18 cellular contexts compared by ENCODE assay signal in genomic region chr4:168432419-168433146, GRCh38. TPM values are rescaled to one million over a fixed set of nuclear protein-coding genes. Genes with fewer than 3 reads are reported as not detected.
DNase-seq lines count a peak whose midpoint lies in the region; ATAC-seq, FAIRE-seq and TF ChIP-seq lines count a peak whose summit lies in the region.
"Had no signal": no experiment of that assay in that cellular context is flagged by ENCODE, and none has a peak within 500 bp of the region (broad histone marks: within the 10 kb centered on the region; RNA-seq: fewer than 3 reads in every experiment).

No MANE protein-coding gene starts in this region.

- peak; percentile 34 for TF ChIP-seq EP300 in neural cell (conservative IDR thresholded peaks at IDR 0.05; ENCODE audit: poor library complexity, severe bottlenecking)
- TF ChIP-seq EP300 in SK-N-SH (IDR thresholded peaks at IDR 0.05; ENCODE audit: borderline replicate concordance in 1 of 2, low read depth in 1 of 2, low read length in 1 of 2) = no peak

- H3K9me3 ChIP-seq in HEK293 (ENCODE audit: control insufficient read depth, insufficient read depth, low read depth, low read length) (no peaks in the 10 kb centered on the region), neural cell (ENCODE audit: low read length) (no peaks in the 10 kb centered on the region), SK-N-SH (no peaks in the 10 kb centered on the region)

- TF ChIP-seq RAD21 in neural cell (conservative IDR thresholded peaks at IDR 0.05) = no peak
- TF ChIP-seq RAD21 in SK-N-SH (IDR thresholded peaks at IDR 0.05; ENCODE audit: low read length) = no peak

- DNase-seq in NCI-H2171 treated with DMSO at 0.1 percent for 48 hours (lab: John Stamatoyannopoulos, UW) (peak; percentile 21), bronchial epithelial cell (ENCODE audit: low read depth) (peak; percentile 63), SK-N-SH (no peak), NK-92 (lab: John Stamatoyannopoulos, UW; ENCODE audit: unreplicated experiment) (no peak)
- DNase-seq: GOT3, KBM-7, NCI-H1105 treated with DMSO at 0.1 percent for 48 hours, NCI-H1694 treated with DMSO at 0.1 percent for 48 hours, NCI-H2107, NCI-H748 treated with DMSO at 0.1 percent for 48 hours, RPMI8226, SHP77 treated with DMSO at 0.1 percent for 48 hours, T-cell had no signal

- TF ChIP-seq CTCF in HEK293 (tag by site-specific recombination; IDR thresholded peaks at IDR 0.05) = no peak
- no peak for TF ChIP-seq CTCF in bronchial epithelial cell (IDR thresholded peaks at IDR 0.05; ENCODE audit: insufficient read depth, low read length, severe bottlenecking)
- no peak for TF ChIP-seq CTCF in neural cell (IDR thresholded peaks at IDR 0.05; ENCODE audit: poor library complexity, severe bottlenecking)
- TF ChIP-seq CTCF in SK-N-SH (IDR thresholded peaks at IDR 0.05) = no peak

- H3F3A ChIP-seq in neural cell (ENCODE audit: insufficient read depth, low read length, poor library complexity, severe bottlenecking) (no peaks in the 10 kb centered on the region), SK-N-SH (replicated peaks; ENCODE audit: insufficient read depth) (peaks cover 10% of the 10 kb centered on the region)

- no peak for FAIRE-seq in bronchial epithelial cell (lab: Jason Lieb, UNC)
- FAIRE-seq: GM12878 had no signal

- H2AFZ ChIP-seq in neural cell (ENCODE audit: low read depth, low read length) (no peak overlapping the region), SK-N-SH (ENCODE audit: low read depth) (no peak overlapping the region)

- H3K79me2 ChIP-seq in neural cell (replicated peaks; ENCODE audit: insufficient read depth, low read length) = no peaks in the 10 kb centered on the region
- H3K79me2 ChIP-seq in SK-N-SH (ENCODE audit: insufficient read depth) = no peaks in the 10 kb centered on the region

- H3K9ac ChIP-seq in neural cell (ENCODE audit: low read length) (no peak overlapping the region), SK-N-SH (no peak overlapping the region)

- H3K4me3 ChIP-seq in HEK293 (ENCODE audit: low read depth, low read length) (no peak overlapping the region), bronchial epithelial cell (ENCODE audit: low read depth, low read length) (no peak overlapping the region), neural cell (ENCODE audit: low read length) (no peak overlapping the region), SK-N-SH (ENCODE audit: low read depth in 2 of 2, low read length in 1 of 2) (no peak overlapping the region)
- H3K4me3 ChIP-seq: GM12878 had no signal

- no peaks in the 10 kb centered on the region for H3K36me3 ChIP-seq in HEK293 (ENCODE audit: control insufficient read depth in 2 of 2, insufficient read depth in 1 of 2, low read length in 2 of 2)
- H3K36me3 ChIP-seq in bronchial epithelial cell (ENCODE audit: control insufficient read depth, insufficient read depth, low read length) = no peaks in the 10 kb centered on the region
- H3K36me3 ChIP-seq in neural cell (ENCODE audit: insufficient read depth, low read length) = no peaks in the 10 kb centered on the region
- peaks cover 13 to 36% of the 10 kb centered on the region in 2 experiments for H3K36me3 ChIP-seq in SK-N-SH (replicated peaks in 1 of 2; ENCODE audit: control insufficient read depth in 1 of 2, insufficient read depth in 2 of 2, low read length in 1 of 2)

- H3K27ac ChIP-seq in HEK293 (ENCODE audit: extremely low read depth, low read depth, low read length) (no peak overlapping the region), neural cell (ENCODE audit: low read length) (peak overlapping the region; percentile 50), SK-N-SH (ENCODE audit: low read depth in 2 of 2, low read length in 1 of 2) (peak overlapping the region in 1 of 2 experiments; percentile 15; a peak in 1 of 4 replicates)

- H3K4me2 ChIP-seq in neural cell (ENCODE audit: low read length) = no peak overlapping the region
- no peak overlapping the region for H3K4me2 ChIP-seq in SK-N-SH

- POLR2A ChIA-PET in HEK293 (lab: Yijun Ruan, JAX) (no interaction called here), SK-N-SH (lab: Yijun Ruan, JAX) (no interaction called here)

- WGBS in SK-N-SH (ENCODE audit: low lambda C conversion rate) = 84% methylated on average over 4 of the region's 4 CpGs

- CTCF ChIA-PET in HEK293 (lab: Yijun Ruan, JAX) = no interaction called here
- CTCF ChIA-PET in SK-N-SH (lab: Yijun Ruan, JAX) = no interaction called here

- H4K20me1 ChIP-seq in neural cell (ENCODE audit: insufficient read depth) (no peaks in the 10 kb centered on the region), SK-N-SH (ENCODE audit: insufficient read depth) (no peaks in the 10 kb centered on the region)

- H3K4me1 ChIP-seq in HEK293 (ENCODE audit: control insufficient read depth, insufficient read depth, low read length) (no peaks in the 10 kb centered on the region), SK-N-SH (ENCODE audit: control insufficient read depth in 1 of 2, insufficient read depth in 2 of 2, low read depth in 1 of 2, low read length in 1 of 2) (peaks cover 0 to 10% of the 10 kb centered on the region in 2 experiments; a peak in 1 of 4 replicates)

- no peak for ATAC-seq in GM21825 (IDR thresholded peaks at IDR 0.05; ENCODE audit: unreplicated experiment)
- ATAC-seq: GM12878, SK-N-SH treated with all-trans-retinoic acid at 6 μM for 48 hours, T-cell had no signal

- H3K9me2 ChIP-seq in neural cell (ENCODE audit: insufficient read depth, low read length) (no peaks in the 10 kb centered on the region), SK-N-SH (no peaks in the 10 kb centered on the region)

- no peaks in the 10 kb centered on the region for H3K27me3 ChIP-seq in bronchial epithelial cell (ENCODE audit: control insufficient read depth, insufficient read depth, low read length)
- H3K27me3 ChIP-seq in neural cell (ENCODE audit: insufficient read depth, low read depth, low read length) = no peaks in the 10 kb centered on the region
- no peaks in the 10 kb centered on the region for H3K27me3 ChIP-seq in SK-N-SH (ENCODE audit: insufficient read depth)

TF ChIP-seq in HEK293, 187 proteins besides CTCF, POLR2A, EP300 and RAD21:
- peak; percentile 67 for TF ChIP-seq PRDM6 (tag by site-specific recombination; IDR thresholded peaks at IDR 0.05)
- no peak for TF ChIP-seq WT1 (tag by site-specific recombination; IDR thresholded peaks at IDR 0.05)
- TF ChIP-seq ZNF335 (tag by site-specific recombination; conservative IDR thresholded peaks at IDR 0.05) = peak; percentile 62
- no peak for TF ChIP-seq ZNF571 (tag by site-specific recombination; IDR thresholded peaks at IDR 0.05)

TF ChIP-seq in neural cell, 6 proteins besides CTCF, POLR2A, EP300 and RAD21 (continues in another document):
- TF ChIP-seq TAF1 (IDR thresholded peaks at IDR 0.05; ENCODE audit: low read depth) = no peak
- TF ChIP-seq REST (IDR thresholded peaks at IDR 0.05; ENCODE audit: borderline replicate concordance) = no peak

TF ChIP-seq in SK-N-SH, 30 proteins besides CTCF, POLR2A, EP300 and RAD21 (continues in another document):
- TF ChIP-seq MAX (IDR thresholded peaks at IDR 0.05; ENCODE audit: low read depth) (no peak), TCF12 (IDR thresholded peaks at IDR 0.05) (no peak), SIN3A (IDR thresholded peaks at IDR 0.05; ENCODE audit: borderline replicate concordance, low read depth, low read length) (no peak), USF2 (IDR thresholded peaks at IDR 0.05; ENCODE audit: borderline replicate concordance, low read depth, low read length) (no peak), MEF2A (IDR thresholded peaks at IDR 0.05; ENCODE audit: borderline replicate concordance, low read depth) (no peak), MXI1 (IDR thresholded peaks at IDR 0.05; ENCODE audit: low read depth, low read length) (no peak), TAF1 (IDR thresholded peaks at IDR 0.05; ENCODE audit: borderline replicate concordance, low read depth, low read length) (no peak), FOXJ3 (CRISPR knock-in tag; IDR thresholded peaks at IDR 0.05) (no peak), ZBTB33 (IDR thresholded peaks at IDR 0.05; ENCODE audit: borderline replicate concordance, low read depth) (no peak), NRF1 (IDR thresholded peaks at IDR 0.05; ENCODE audit: low read depth, low read length) (no peak), GATA2 (CRISPR knock-in tag; IDR thresholded peaks at IDR 0.05) (no peak), NFIC (IDR thresholded peaks at IDR 0.05; ENCODE audit: borderline replicate concordance) (no peak), POLR2AphosphoS5 (IDR thresholded peaks at IDR 0.05; ENCODE audit: low read depth, low read length) (no peak), SMC3 (IDR thresholded peaks at IDR 0.05; ENCODE audit: low read depth, low read length) (no peak), EZH2phosphoT487 (IDR thresholded peaks at IDR 0.05; ENCODE audit: borderline replicate concordance, low read depth) (no peak), RCOR1 (IDR thresholded peaks at IDR 0.05; ENCODE audit: low read length) (no peak)

RNA-seq across cellular contexts. Expression of gene DDX60L, which starts 47.7 kb away (rescaled TPM):
- total RNA-seq in bronchial epithelial cell = 2.9 and 4.4 TPM in 2 replicates
- not detected in 2 replicates for polyA plus RNA-seq in neural cell
- not detected in 2 replicates for polyA minus RNA-seq in neural cell
- 5.6 and 7.1 TPM in 2 replicates for polyA plus RNA-seq in SK-N-SH (2012; rRNA removed)
- polyA plus RNA-seq in SK-N-SH (2012; cell fraction: cytosol; rRNA removed) = 6.1 and 6.6 TPM in 2 replicates
- 10.6 and 21.5 TPM in 2 replicates for polyA plus RNA-seq in SK-N-SH (2012; cell fraction: nucleus; rRNA removed)

Comparison
In these comparisons a context has a peak if more than half of its experiments do, and no peak if none do; other contexts are left out.
1. DNase-seq: peak in NCI-H2171 treated with DMSO at 0.1 percent for 48 hours (single experiment) and bronchial epithelial cell (single experiment); none in SK-N-SH (single experiment) and NK-92 (single experiment).